8 cellular contexts compared by ENCODE assay signal in genomic region chr11:57311109-57311936, GRCh38. TPM values are rescaled to one million over a fixed set of nuclear protein-coding genes. Genes with fewer than 3 reads are reported as not detected.
A peak's percentile ranks its signal among the peaks of the same experiment; 100 is the strongest.
DNase-seq lines count a peak whose midpoint lies in the region; ATAC-seq and TF ChIP-seq lines count a peak whose summit lies in the region.

No MANE protein-coding gene starts in this region.

- H3K4me1 ChIP-seq in SJSA1 (replicated peaks), result peaks cover 38% of the 10 kb centered on the region
- H3K4me1 ChIP-seq in psoas muscle, result peaks cover 61% of the 10 kb centered on the region

- intact Hi-C loops in left cardiac atrium (cut with DNase I) (no loop called here), psoas muscle (cut with DNase I) (no loop called here)

- H3K27me3 ChIP-seq in SJSA1 (replicated peaks) (no peaks in the 10 kb centered on the region), psoas muscle (ENCODE audit: insufficient read depth in 3 of 3, low read length in 2 of 3) (no peaks in the 10 kb centered on the region)

- H3K9me3 ChIP-seq in SJSA1 (replicated peaks), result no peaks in the 10 kb centered on the region
- no peaks in the 10 kb centered on the region for H3K9me3 ChIP-seq in psoas muscle

- peak overlapping the region; percentile 55 for H3K27ac ChIP-seq in SJSA1
- peak overlapping the region; percentile 92 for H3K27ac ChIP-seq in psoas muscle

- ATAC-seq in GM21390 (IDR thresholded peaks at IDR 0.05; ENCODE audit: unreplicated experiment) (peak; percentile 99), left cardiac atrium (peak; percentile 90 to 95), psoas muscle (peak; percentile 89 to 95 (median 90))

- H3K4me3 ChIP-seq in SJSA1, result peak overlapping the region; percentile 46
- peak overlapping the region; percentile 68 for H3K4me3 ChIP-seq in psoas muscle

- H3K36me3 ChIP-seq in SJSA1, result peaks cover 77% of the 10 kb centered on the region
- H3K36me3 ChIP-seq in psoas muscle (ENCODE audit: insufficient read depth in 1 of 2, low read depth in 1 of 2), result peaks cover 0 to 55% of the 10 kb centered on the region in 2 donors

- TF ChIP-seq CTCF in psoas muscle (IDR thresholded peaks at IDR 0.05), result no peak

- peak; percentile 92 for DNase-seq in D341Med (ENCODE audit: low spot score)
- DNase-seq in HS-27A (ENCODE audit: low read depth), result peak; percentile 92
- DNase-seq in SJSA1 (ENCODE audit: low read depth in 1 of 2, low spot score in 2 of 2), result peak; percentile 93 to 97
- peak; percentile 88 for DNase-seq in amniotic stem cell (lab: John Stamatoyannopoulos, UW)
- DNase-seq in left cardiac atrium, result peak; percentile 95
- DNase-seq in psoas muscle, result peak; percentile 97 to 99
- no peak for DNase-seq in KG1 (lab: John Stamatoyannopoulos, UW)

- 0 to 1% (median 1%) methylated on average over 29 to 31 of the region's 31 CpGs for WGBS in psoas muscle, 3 donors

RNA-seq across cellular contexts. Expression of gene TNKS1BP1, which starts 13.4 kb away (rescaled TPM):
- total RNA-seq in SJSA1 (2014; rRNA removed; shearing (Covaris generic)), result 27.1 and 32.1 TPM in 2 replicates
- 10 to 100 TPM; 73.6 to 82.6 TPM for total RNA-seq in left cardiac atrium
- total RNA-seq in psoas muscle, result 100 to 1,000 TPM in 2 of 4 donors, 10 to 100 TPM in 2; 63.9 to 288 (median 129) TPM
- 100 to 1,000 TPM in 1 of 3 donors, 10 to 100 TPM in 2; 76.9 to 121 (median 79.9) TPM for polyA plus RNA-seq in psoas muscle

RNA-seq across cellular contexts. Expression of gene SSRP1, which starts 24.4 kb away (rescaled TPM):
- 133 and 186 TPM in 2 replicates for total RNA-seq in SJSA1 (2014; rRNA removed; shearing (Covaris generic))
- total RNA-seq in left cardiac atrium (10 to 100 TPM; 34.7 to 45.5 TPM), psoas muscle (10 to 100 TPM; 69.0 to 94.0 (median 82.4) TPM)
- polyA plus RNA-seq in psoas muscle, result 100 to 1,000 TPM; 101 to 138 (median 125) TPM

RNA-seq across cellular contexts. Expression of gene P2RX3, which starts 26.8 kb away (rescaled TPM):
- total RNA-seq in SJSA1 (2014; rRNA removed; shearing (Covaris generic)), result not detected in 2 replicates
- total RNA-seq in left cardiac atrium (1 to 10 TPM in 1 of 2 donors, under 1 TPM in 1; 0.84 to 1.7 TPM), psoas muscle (under 1 TPM; 0.40 to 0.90 (median 0.43) TPM)
- under 1 TPM; 0.21 to 0.60 (median 0.30) TPM for polyA plus RNA-seq in psoas muscle
